Comparison of ENCODE assay signal across 16 cellular contexts in the genomic region with DNA sequence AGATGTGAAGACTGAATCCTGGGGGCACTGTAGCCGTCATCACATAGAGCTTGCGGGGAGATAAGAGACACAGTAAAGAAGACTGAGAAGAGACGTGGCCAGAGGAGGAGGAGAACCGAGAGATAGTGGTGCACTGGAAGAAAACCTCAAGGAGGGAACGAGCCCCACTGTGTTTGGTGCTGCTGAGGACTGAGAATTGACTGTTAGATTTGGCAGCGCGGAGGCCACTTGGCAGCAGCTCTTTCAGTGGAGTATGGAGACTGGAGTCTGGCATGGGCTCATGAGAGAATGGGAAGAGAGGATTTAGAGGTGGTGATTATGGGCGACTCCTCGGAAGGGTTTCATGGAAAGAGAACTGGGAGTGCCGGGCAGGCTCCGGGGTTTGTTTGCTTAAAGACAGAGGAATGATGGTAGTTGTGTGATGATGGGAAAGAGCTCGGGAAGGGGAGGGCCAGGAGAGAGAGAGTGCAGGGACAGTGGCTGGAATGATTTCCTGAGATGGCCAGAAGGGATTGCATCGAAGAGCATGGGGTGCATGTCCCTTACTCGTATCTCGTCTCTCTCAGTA. TPM values are rescaled to one million over a fixed set of nuclear protein-coding genes. Genes with fewer than 3 reads are reported as not detected.
DNase-seq lines count a peak whose midpoint lies in the region; ATAC-seq, FAIRE-seq and TF ChIP-seq lines count a peak whose summit lies in the region.
"Had no signal": no experiment of that assay in that cellular context is flagged by ENCODE, and none has a peak within 500 bp of the region (broad histone marks: within the 10 kb centered on the region; RNA-seq: fewer than 3 reads in every experiment).

No MANE protein-coding gene starts in this region.

- no peak overlapping the region for H3K4me3 ChIP-seq in HepG2 (replicated peaks in 1 of 3; ENCODE audit: insufficient read depth in 1 of 3, low read depth in 2 of 3, low read length in 3 of 3)
- H3K4me3 ChIP-seq in right lobe of liver, result no peak overlapping the region
- no peak overlapping the region for H3K4me3 ChIP-seq in coronary artery
- H3K4me3 ChIP-seq: cardiac muscle cell had no signal

- WGBS in HepG2 (ENCODE audit: low lambda C conversion rate), result 75% methylated on average over 15 of the region's 15 CpGs
- 62% methylated on average over 13 of the region's 15 CpGs for WGBS in right lobe of liver (ENCODE audit: insufficient coverage, low coverage, low lambda C conversion rate, missing lambda C conversion rate)

- H3K27me3 ChIP-seq in HepG2 (ENCODE audit: control insufficient read depth in 1 of 2, insufficient read depth in 2 of 2, low read length in 2 of 2) (no peaks in the 10 kb centered on the region), right lobe of liver (no peaks in the 10 kb centered on the region)
- H3K27me3 ChIP-seq: cardiac muscle cell, foreskin keratinocyte had no signal

- in situ Hi-C loops in HepG2 (cut with HindIII; ENCODE audit: extremely low pct_ligation_motif_present, low pct_unique_long_range_greater_than_20kb) (no loop called here), KBM-7 (cut with MboI; ENCODE audit: low pct_unique_long_range_greater_than_20kb, low sequenced_read_pairs) (no loop called here)

- H4K20me1 ChIP-seq in HepG2 (ENCODE audit: insufficient read depth, low read length), result peaks cover 10% of the 10 kb centered on the region

- H3K4me1 ChIP-seq in HepG2 (ENCODE audit: insufficient read depth, low read length) (peaks cover 18% of the 10 kb centered on the region), right lobe of liver (no peaks in the 10 kb centered on the region)

- DNase-seq in HepG2 (ENCODE audit: low spot score) (no peak), right lobe of liver (no peak), cerebellar cortex (ENCODE audit: low spot score) (peak; percentile 64), iPS-NIHi7 (ENCODE audit: extremely low spot score) (peak; percentile 39), Kasumi-1 (lab: John Stamatoyannopoulos, UW) (no peak), KBM-7 (no peak), coronary artery (ENCODE audit: low spot score) (no peak), inferior parietal cortex (ENCODE audit: extremely low spot score) (no peak)
- DNase-seq: activated T-cell treated with anti-CD3 and anti-CD28 coated beads, Interleukin-2, amount 50 U/mL, for 24 hours; CD4-positive, alpha-beta T cell; DND-41; foreskin keratinocyte; NCI-H187; SIG-M5 had no signal

- TF ChIP-seq CTCF in HepG2 (CRISPR knock-in tag; IDR thresholded peaks at IDR 0.05) (no peak), right lobe of liver (IDR thresholded peaks at IDR 0.05) (no peak), coronary artery (IDR thresholded peaks at IDR 0.05) (no peak)

- TF ChIP-seq POLR2A in HepG2 (IDR thresholded peaks at IDR 0.05; ENCODE audit: insufficient read depth in 1 of 2, low read depth in 2 of 2, low read length in 2 of 2) (no peak), right lobe of liver (IDR thresholded peaks at IDR 0.05) (no peak)

- FAIRE-seq in HepG2 (lab: Jason Lieb, UNC), result no peak
- FAIRE-seq: islet of Langerhans had no signal

- POLR2A ChIA-PET in HepG2 (lab: Yijun Ruan, JAX), result no interaction called here

- BruUV-seq in HepG2 (replicated peaks; lab: Mats Ljungman, UMichigan), result no TSS peak

- H3K9ac ChIP-seq in HepG2 (ENCODE audit: insufficient read depth, low read depth, low read length), result no peak overlapping the region

- H3K27ac ChIP-seq in HepG2 (ENCODE audit: extremely low read length, insufficient read depth, low read length), result no peak overlapping the region
- H3K27ac ChIP-seq in right lobe of liver, result no peak overlapping the region
- no peak overlapping the region for H3K27ac ChIP-seq in coronary artery
- H3K27ac ChIP-seq: cardiac muscle cell, foreskin keratinocyte had no signal

- TF ChIP-seq RAD21 in HepG2 (CRISPR knock-in tag; IDR thresholded peaks at IDR 0.05), result no peak

- peaks cover 82% of the 10 kb centered on the region for H3K79me2 ChIP-seq in HepG2 (ENCODE audit: insufficient read depth, low read length)

- ATAC-seq in HepG2 (peak; percentile 56), right lobe of liver (no peak)
- ATAC-seq: foreskin keratinocyte had no signal

- no peak overlapping the region for H2AFZ ChIP-seq in HepG2 (ENCODE audit: low read length)

- intact Hi-C loops in HepG2 (cut with micrococcal nuclease; ENCODE audit: unreplicated experiment) (no loop called here), right lobe of liver (cut with DNase I) (no loop called here)

- TF ChIP-seq EP300 in HepG2 (IDR thresholded peaks at IDR 0.05; ENCODE audit: low read depth in 2 of 2, low read length in 2 of 2) (no peak), HepG2 (CRISPR knock-in tag; IDR thresholded peaks at IDR 0.05; ENCODE audit: borderline replicate concordance) (no peak)

- no peaks in the 10 kb centered on the region for H3K9me3 ChIP-seq in HepG2 (ENCODE audit: low read length)
- no peaks in the 10 kb centered on the region for H3K9me3 ChIP-seq in right lobe of liver

- no peaks in the 10 kb centered on the region for H3K36me3 ChIP-seq in HepG2 (replicated peaks in 1 of 2; ENCODE audit: control insufficient read depth in 1 of 2, insufficient read depth in 2 of 2, low read length in 2 of 2)
- no peaks in the 10 kb centered on the region for H3K36me3 ChIP-seq in right lobe of liver
- H3K36me3 ChIP-seq: cardiac muscle cell had no signal

- 0 out of 2 replicates have a peak overlapping the region, but pooled peaks have one; percentile 8 for H3K4me2 ChIP-seq in HepG2 (ENCODE audit: low read depth, low read length)

- CTCF ChIA-PET in HepG2 (lab: Yijun Ruan, JAX; ENCODE audit: low intra/inter-chr PET ratio, low total read pairs), result no interaction called here

TF ChIP-seq in HepG2, 621 proteins besides CTCF, POLR2A, EP300 and RAD21 (continues in another document):
- TF ChIP-seq, protein P1, sequence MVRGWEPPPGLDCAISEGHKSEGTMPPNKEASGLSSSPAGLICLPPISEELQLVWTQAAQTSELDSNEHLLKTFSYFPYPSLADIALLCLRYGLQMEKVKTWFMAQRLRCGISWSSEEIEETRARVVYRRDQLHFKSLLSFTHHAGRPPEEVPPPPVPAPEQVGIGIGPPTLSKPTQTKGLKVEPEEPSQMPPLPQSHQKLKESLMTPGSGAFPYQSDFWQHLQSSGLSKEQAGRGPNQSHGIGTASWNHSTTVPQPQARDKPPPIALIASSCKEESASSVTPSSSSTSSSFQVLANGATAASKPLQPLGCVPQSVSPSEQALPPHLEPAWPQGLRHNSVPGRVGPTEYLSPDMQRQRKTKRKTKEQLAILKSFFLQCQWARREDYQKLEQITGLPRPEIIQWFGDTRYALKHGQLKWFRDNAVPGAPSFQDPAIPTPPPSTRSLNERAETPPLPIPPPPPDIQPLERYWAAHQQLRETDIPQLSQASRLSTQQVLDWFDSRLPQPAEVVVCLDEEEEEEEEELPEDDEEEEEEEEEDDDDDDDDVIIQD (CRISPR knock-in tag; IDR thresholded peaks at IDR 0.05; ENCODE audit: low read depth), result peak; percentile 61; the same call in 1 of the 2 replicates
- TF ChIP-seq GTF2F1 (IDR thresholded peaks at IDR 0.05; ENCODE audit: low read length) (no peak), ZFP1 (CRISPR knock-in tag; IDR thresholded peaks at IDR 0.05) (no peak), GABPB1 (CRISPR knock-in tag; IDR thresholded peaks at IDR 0.05) (no peak), ZNF883 (CRISPR knock-in tag; IDR thresholded peaks at IDR 0.05; ENCODE audit: not compliant biosample characterization) (no peak)

RNA-seq across cellular contexts. Expression of a gene that starts 18.0 kb away (rescaled TPM):
- total RNA-seq in HepG2 (2016; rRNA removed; fragmentation: Illumina TruSeq; extraction: Trizol) (52.8 and 105 TPM in 2 replicates), right lobe of liver (10 to 100 TPM in 5 of 6 experiments, 1 to 10 TPM in 1; 5.0 to 16.1 (median 13.1) TPM)
- total RNA-seq in HepG2 (2016; cell fraction: cytosol; rRNA removed; fragmentation: Illumina TruSeq; extraction: Trizol; ENCODE audit: low read depth), result 1,210 and 1,368 TPM in 2 replicates
- 56.4 and 106 TPM in 2 replicates for total RNA-seq in HepG2 (2016; cell fraction: insoluble cytoplasmic fraction; rRNA removed; fragmentation: Illumina TruSeq; extraction: Trizol)
- total RNA-seq in HepG2 (2016; cell fraction: membrane; rRNA removed; fragmentation: Illumina TruSeq; extraction: Trizol), result 414 and 455 TPM in 2 replicates
- total RNA-seq in HepG2 (2016; cell fraction: nucleus; rRNA removed; fragmentation: Illumina TruSeq; extraction: Trizol), result 38.9 and 41.7 TPM in 2 replicates
- 22.8 and 23.6 TPM in 2 replicates for polyA plus RNA-seq in HepG2 (2011; rRNA removed)
- polyA plus RNA-seq in HepG2 (2011; cell fraction: cytosol; rRNA removed), result 14.1 and 17.2 TPM in 2 replicates
- 16.4 and 18.2 TPM in 2 replicates for polyA plus RNA-seq in HepG2 (2011; cell fraction: nucleus; rRNA removed)
- 14.2 and 14.9 TPM in 2 replicates for polyA plus RNA-seq in HepG2 (2012)
- polyA plus RNA-seq in HepG2 (2016; cell fraction: cytosol; fragmentation: Illumina TruSeq; extraction: Trizol; ENCODE audit: low read depth), result 3.8 and 5.1 TPM in 2 replicates
- polyA plus RNA-seq in HepG2 (2016; cell fraction: insoluble cytoplasmic fraction; fragmentation: Illumina TruSeq; extraction: Trizol; ENCODE audit: low read depth), result 16.2 and 19.7 TPM in 2 replicates
- 9.3 and 9.9 TPM in 2 replicates for polyA plus RNA-seq in HepG2 (2016; cell fraction: membrane; fragmentation: Illumina TruSeq; extraction: Trizol; ENCODE audit: low read depth)
- polyA plus RNA-seq in HepG2 (2016; cell fraction: nucleus; fragmentation: Illumina TruSeq; extraction: Trizol; ENCODE audit: insufficient read depth, low read depth), result 16.1 and 21.7 TPM in 2 replicates
- polyA minus RNA-seq in HepG2 (2011; rRNA and poly(A)+ RNA removed; ENCODE audit: low replicate concordance), result 28.9 and 29.6 TPM in 2 replicates
- polyA minus RNA-seq in HepG2 (2011; cell fraction: cytosol; rRNA and poly(A)+ RNA removed), result 59.2 and 78.5 TPM in 2 replicates
- polyA minus RNA-seq in HepG2 (2011; cell fraction: nucleus; rRNA and poly(A)+ RNA removed), result 26.9 and 40.7 TPM in 2 replicates

Comparison
In these comparisons a context has a peak if more than half of its experiments do, and no peak if none do; other contexts are left out.
1. DNase-seq: peak in cerebellar cortex (single experiment) and iPS-NIHi7 (single experiment); none in HepG2 (single experiment), right lobe of liver (0 of 3), Kasumi-1 (0 of 2), KBM-7 (single experiment), coronary artery (single experiment) and inferior parietal cortex (single experiment).